Comparison of ENCODE assay signal across 9 cellular contexts in genomic region chr6:157274116-157274470, GRCh38. TPM values are rescaled to one million over a fixed set of nuclear protein-coding genes. Genes with fewer than 3 reads are reported as not detected.
DNase-seq lines count a peak whose midpoint lies in the region; ATAC-seq, FAIRE-seq and TF ChIP-seq lines count a peak whose summit lies in the region.
"Had no signal": no experiment of that assay in that cellular context is flagged by ENCODE, and none has a peak within 500 bp of the region (broad histone marks: within the 10 kb centered on the region; RNA-seq: fewer than 3 reads in every experiment).

No MANE protein-coding gene starts in this region.

- CTCF ChIA-PET in activated CD8-positive, alpha-beta memory T cell treated with anti-CD3 and anti-CD28 coated beads, Interleukin-2, amount 10 ng/mL, durations not matched to agents 7 days and 5 days (lab: Charles Lee), result interaction anchor here (0.6 to 2.6 kb wide), 17 partner anchors 8 to 798 kb away, joined by 3 to 13 read pairs (median 4); no protein-coding TSS in a partner anchor

- peaks cover 53% of the 10 kb centered on the region for H3K27me3 Mint-ChIP-seq in activated CD8-positive, alpha-beta memory T cell treated with anti-CD3 and anti-CD28 coated beads, Interleukin-2, amount 10 ng/mL, durations not matched to agents 7 days and 5 days

- peaks cover 9% of the 10 kb centered on the region for H3K4me1 Mint-ChIP-seq in activated CD8-positive, alpha-beta memory T cell treated with anti-CD3 and anti-CD28 coated beads, Interleukin-2, amount 10 ng/mL, durations not matched to agents 7 days and 5 days

- H3K4me3 ChIP-seq in thymus (ENCODE audit: low read length), result peak overlapping the region; percentile 79

- H3K9me3 ChIP-seq in thymus (ENCODE audit: control insufficient read depth), result no peaks in the 10 kb centered on the region

- TF ChIP-seq POLR2A in H54 (IDR thresholded peaks at IDR 0.05; ENCODE audit: low read depth, low read length), result no peak

- ATAC-seq in activated CD8-positive, alpha-beta memory T cell treated with anti-CD3 and anti-CD28 coated beads, Interleukin-2, amount 10 ng/mL, durations not matched to agents 7 days and 5 days, result no peak
- ATAC-seq in activated naive CD4-positive, alpha-beta T cell treated with anti-CD3 and anti-CD28 coated beads, Interleukin-2, amount 50 U/mL, for 72 hours, result no peak

- no peaks in the 10 kb centered on the region for H3K4me1 ChIP-seq in thymus (ENCODE audit: control insufficient read depth, insufficient read depth, low read length)

- H3K4me3 Mint-ChIP-seq in activated CD8-positive, alpha-beta memory T cell treated with anti-CD3 and anti-CD28 coated beads, Interleukin-2, amount 10 ng/mL, durations not matched to agents 7 days and 5 days, result peak overlapping the region; percentile 78

- peak overlapping the region; percentile 76 for H3K27ac Mint-ChIP-seq in activated CD8-positive, alpha-beta memory T cell treated with anti-CD3 and anti-CD28 coated beads, Interleukin-2, amount 10 ng/mL, durations not matched to agents 7 days and 5 days
- H3K27ac Mint-ChIP-seq in activated naive CD4-positive, alpha-beta T cell treated with anti-CD3 and anti-CD28 coated beads, Interleukin-2, amount 50 U/mL, for 72 hours, result peak overlapping the region; percentile 74 to 78

- H3K9me3 Mint-ChIP-seq in activated CD8-positive, alpha-beta memory T cell treated with anti-CD3 and anti-CD28 coated beads, Interleukin-2, amount 10 ng/mL, durations not matched to agents 7 days and 5 days (ENCODE audit: low read depth), result peaks cover 8% of the 10 kb centered on the region
- peaks cover 10 to 11% of the 10 kb centered on the region in 2 donors for H3K9me3 Mint-ChIP-seq in activated naive CD4-positive, alpha-beta T cell treated with anti-CD3 and anti-CD28 coated beads, Interleukin-2, amount 50 U/mL, for 72 hours

- 1% methylated on average over 18 of the region's 18 CpGs for WGBS in thymus

- DNase-seq in activated CD8-positive, alpha-beta memory T cell treated with anti-CD3 and anti-CD28 coated beads, Interleukin-2, amount 10 ng/mL, durations not matched to agents 7 days and 5 days, result no peak
- no peak for DNase-seq in activated CD8-positive, alpha-beta memory T cell treated with anti-CD3 and anti-CD28 coated beads for 24 hours
- no peak for DNase-seq in activated naive CD4-positive, alpha-beta T cell treated with anti-CD3 and anti-CD28 coated beads, Interleukin-2, amount 50 U/mL, for 72 hours (ENCODE audit: low spot score in 2 of 2)
- no peak for DNase-seq in COR-L47 (lab: John Stamatoyannopoulos, UW)
- DNase-seq in H54 (ENCODE audit: insufficient read length, low spot score), result no peak
- DNase-seq in NCI-H748 treated with DMSO at 0.1 percent for 48 hours (lab: John Stamatoyannopoulos, UW), result no peak
- DNase-seq: GF-D8 had no signal

- H3K27ac ChIP-seq in layer of hippocampus (ENCODE audit: low read depth, low read length) (peak overlapping the region; percentile 65), thymus (ENCODE audit: low read depth) (peak overlapping the region; percentile 88)

- peaks cover 7% of the 10 kb centered on the region for H3K36me3 Mint-ChIP-seq in activated CD8-positive, alpha-beta memory T cell treated with anti-CD3 and anti-CD28 coated beads, Interleukin-2, amount 10 ng/mL, durations not matched to agents 7 days and 5 days
- H3K36me3 Mint-ChIP-seq in activated naive CD4-positive, alpha-beta T cell treated with anti-CD3 and anti-CD28 coated beads, Interleukin-2, amount 50 U/mL, for 72 hours, result no peaks in the 10 kb centered on the region

- no peak for FAIRE-seq in H54 (lab: Jason Lieb, UNC)

- no peaks in the 10 kb centered on the region for H3K36me3 ChIP-seq in thymus (ENCODE audit: control insufficient read depth, insufficient read depth)

- H3K27me3 ChIP-seq in layer of hippocampus (ENCODE audit: control insufficient read depth, insufficient read depth, low read length) (no peaks in the 10 kb centered on the region), thymus (ENCODE audit: control insufficient read depth, insufficient read depth) (no peaks in the 10 kb centered on the region)

RNA-seq across cellular contexts. Expression of gene TMEM242, which starts 49.2 kb away (rescaled TPM):
- 10 to 100 TPM; 10.3 to 14.1 TPM for total RNA-seq in activated CD8-positive, alpha-beta memory T cell treated with anti-CD3 and anti-CD28 coated beads, Interleukin-2, amount 10 ng/mL, durations not matched to agents 7 days and 5 days
- 1 to 10 TPM; 4.8 to 8.4 TPM for total RNA-seq in activated naive CD4-positive, alpha-beta T cell treated with anti-CD3 and anti-CD28 coated beads, Interleukin-2, amount 50 U/mL, for 72 hours
- 9.6 TPM for polyA plus RNA-seq in thymus
